ENCODE assay signal across 14 cellular contexts in the genomic region with DNA sequence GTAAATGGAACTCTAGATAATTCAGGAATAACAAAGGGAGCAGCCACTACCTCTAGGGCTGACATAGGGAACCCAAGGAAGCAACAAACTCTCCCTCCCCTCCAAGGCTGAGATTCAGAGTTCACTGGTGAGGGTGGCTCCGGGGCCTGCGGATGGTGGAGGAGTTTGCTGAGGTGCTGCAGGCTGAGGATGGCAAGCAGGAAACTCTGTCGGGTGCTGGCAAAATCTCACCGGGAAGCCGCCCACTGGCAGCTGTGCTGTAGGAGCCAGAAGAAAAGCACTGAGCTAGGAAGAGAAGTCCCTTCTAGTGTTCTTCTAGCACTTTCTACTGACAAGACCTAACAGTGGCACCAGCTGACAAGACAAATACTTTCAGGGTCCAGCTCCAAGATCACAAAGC. TPM values are rescaled to one million over a fixed set of nuclear protein-coding genes. Genes with fewer than 3 reads are reported as not detected.
DNase-seq lines count a peak whose midpoint lies in the region; ATAC-seq, FAIRE-seq and TF ChIP-seq lines count a peak whose summit lies in the region.
"Had no signal": no experiment of that assay in that cellular context is flagged by ENCODE, and none has a peak within 500 bp of the region (broad histone marks: within the 10 kb centered on the region; RNA-seq: fewer than 3 reads in every experiment).

No MANE protein-coding gene starts in this region.

- no peaks in the 10 kb centered on the region for H3K79me1 ChIP-seq in mesenchymal stem cell (replicated peaks; ENCODE audit: low read length, poor library complexity, severe bottlenecking)

- no peak overlapping the region for H2BK120ac ChIP-seq in mesenchymal stem cell (ENCODE audit: low read depth, low read length)

- no peak overlapping the region for H2AFZ ChIP-seq in HepG2 (ENCODE audit: low read length)
- H2AFZ ChIP-seq in mesenchymal stem cell (ENCODE audit: low read depth, low read length) = no peak overlapping the region

- no peaks in the 10 kb centered on the region; a peak in 1 of 5 replicates for H3K27me3 ChIP-seq in HepG2 (ENCODE audit: control insufficient read depth in 1 of 2, insufficient read depth in 2 of 2, low read length in 2 of 2)
- H3K27me3 ChIP-seq in right lobe of liver = no peaks in the 10 kb centered on the region
- no peaks in the 10 kb centered on the region for H3K27me3 ChIP-seq in mesenchymal stem cell (ENCODE audit: control insufficient read depth in 1 of 2, insufficient read depth in 1 of 2, low read length in 2 of 2)
- no peaks in the 10 kb centered on the region for H3K27me3 ChIP-seq in psoas muscle (ENCODE audit: insufficient read depth in 3 of 3, low read length in 2 of 3)
- no peaks in the 10 kb centered on the region for H3K27me3 ChIP-seq in CD8-positive, alpha-beta memory T cell (ENCODE audit: insufficient read depth, low read length, poor library complexity, severe bottlenecking)

- no peak for TF ChIP-seq POLR2A in HepG2 (IDR thresholded peaks at IDR 0.05; ENCODE audit: insufficient read depth in 1 of 2, low read depth in 2 of 2, low read length in 2 of 2)
- TF ChIP-seq POLR2A in right lobe of liver (IDR thresholded peaks at IDR 0.05) = no peak

- in situ Hi-C loops in HepG2 (cut with HindIII; ENCODE audit: extremely low pct_ligation_motif_present, low pct_unique_long_range_greater_than_20kb) = no loop called here

- H2AK5ac ChIP-seq in mesenchymal stem cell (ENCODE audit: low read length, severe bottlenecking) = no peak overlapping the region

- no peak overlapping the region for H3K4ac ChIP-seq in mesenchymal stem cell (ENCODE audit: low read depth in 1 of 2, low read length in 2 of 2)

- POLR2A ChIA-PET in HepG2 (lab: Yijun Ruan, JAX) = interaction anchor here (1.0 to 2.3 kb wide), 2 partner anchors 11 to 17 kb away, joined by 3 to 40 read pairs; a partner anchor contains a TSS
- POLR2A ChIA-PET in CD8-positive, alpha-beta memory T cell (lab: Charles Lee) = no interaction called here
- POLR2A ChIA-PET in naive thymus-derived CD8-positive, alpha-beta T cell (lab: Charles Lee) = interaction anchor here (1.4 kb wide), 1 partner anchor 12 kb away, joined by 6 read pairs; a partner anchor contains a TSS

- no peaks in the 10 kb centered on the region for H3K36me3 ChIP-seq in HepG2 (replicated peaks in 1 of 2; ENCODE audit: control insufficient read depth in 1 of 2, insufficient read depth in 2 of 2, low read length in 2 of 2)
- H3K36me3 ChIP-seq in right lobe of liver = no peaks in the 10 kb centered on the region
- no peaks in the 10 kb centered on the region for H3K36me3 ChIP-seq in mesenchymal stem cell (ENCODE audit: control insufficient read depth in 1 of 2, insufficient read depth in 2 of 2, low read depth in 1 of 2, low read length in 2 of 2)
- no peaks in the 10 kb centered on the region for H3K36me3 ChIP-seq in psoas muscle (ENCODE audit: insufficient read depth in 1 of 2, low read depth in 1 of 2)
- H3K36me3 ChIP-seq in CD8-positive, alpha-beta memory T cell (ENCODE audit: insufficient read depth, low read length) = no peaks in the 10 kb centered on the region

- peaks cover 4 to 8% (median 7%) of the 10 kb centered on the region in 3 donors for H3K4me1 Mint-ChIP-seq in CD8-positive, alpha-beta memory T cell
- H3K4me1 Mint-ChIP-seq in naive thymus-derived CD8-positive, alpha-beta T cell = peaks cover 16 to 23% (median 21%) of the 10 kb centered on the region in 4 donors

- no peak overlapping the region for H2BK12ac ChIP-seq in mesenchymal stem cell (ENCODE audit: low read length in 2 of 2)

- H4K8ac ChIP-seq in mesenchymal stem cell (ENCODE audit: low read length) = no peak overlapping the region

- no peak overlapping the region for H3K9ac ChIP-seq in HepG2 (ENCODE audit: insufficient read depth, low read depth, low read length)
- no peak overlapping the region for H3K9ac ChIP-seq in mesenchymal stem cell (ENCODE audit: low read length)

- H3K14ac ChIP-seq in mesenchymal stem cell (ENCODE audit: low read length in 2 of 2) = no peak overlapping the region

- no peaks in the 10 kb centered on the region for H3K9me3 ChIP-seq in HepG2 (ENCODE audit: low read length)
- no peaks in the 10 kb centered on the region for H3K9me3 ChIP-seq in right lobe of liver
- no peaks in the 10 kb centered on the region for H3K9me3 ChIP-seq in mesenchymal stem cell (ENCODE audit: control insufficient read depth, low read length)
- no peaks in the 10 kb centered on the region for H3K9me3 ChIP-seq in psoas muscle
- no peaks in the 10 kb centered on the region for H3K9me3 ChIP-seq in CD8-positive, alpha-beta memory T cell (ENCODE audit: low read length)

- H3K79me2 ChIP-seq in HepG2 (ENCODE audit: insufficient read depth, low read length) = no peaks in the 10 kb centered on the region

- TF ChIP-seq EP300 in HepG2 (IDR thresholded peaks at IDR 0.05; ENCODE audit: low read depth in 2 of 2, low read length in 2 of 2) (no peak), HepG2 (CRISPR knock-in tag; IDR thresholded peaks at IDR 0.05; ENCODE audit: borderline replicate concordance) (no peak)

- no peak overlapping the region for H3K4me3 ChIP-seq in HepG2 (replicated peaks in 1 of 3; ENCODE audit: insufficient read depth in 1 of 3, low read depth in 2 of 3, low read length in 3 of 3)
- H3K4me3 ChIP-seq in right lobe of liver = no peak overlapping the region
- no peak overlapping the region for H3K4me3 ChIP-seq in mesenchymal stem cell (ENCODE audit: insufficient read depth in 1 of 2, low read depth in 1 of 2, low read length in 2 of 2)
- no peak overlapping the region for H3K4me3 ChIP-seq in psoas muscle
- H3K4me3 ChIP-seq in CD8-positive, alpha-beta memory T cell (ENCODE audit: low read length) = no peak overlapping the region

- no peaks in the 10 kb centered on the region for H4K20me1 ChIP-seq in HepG2 (ENCODE audit: insufficient read depth, low read length)

- H2BK15ac ChIP-seq in mesenchymal stem cell (ENCODE audit: low read depth, poor library complexity, severe bottlenecking) = no peak overlapping the region

- intact Hi-C loops in HepG2 (cut with micrococcal nuclease; ENCODE audit: unreplicated experiment) (loop anchor here (1.0 kb wide), 1 partner anchor 11 kb away; no protein-coding TSS in a partner anchor), right lobe of liver (cut with DNase I) (no loop called here), psoas muscle (cut with DNase I) (loop anchor here in 1 of 2 donors (5.0 kb wide), 1 partner anchor 48 kb away; no protein-coding TSS in a partner anchor)

- no peak overlapping the region for H2BK5ac ChIP-seq in mesenchymal stem cell (ENCODE audit: low read depth, low read length, poor library complexity, severe bottlenecking)

- H3K27ac Mint-ChIP-seq in CD8-positive, alpha-beta memory T cell = no peak overlapping the region
- H3K27ac Mint-ChIP-seq in naive thymus-derived CD8-positive, alpha-beta T cell = no peak overlapping the region
- H3K27ac Mint-ChIP-seq: HFFc6 had no signal

- no peak overlapping the region for H3K4me2 ChIP-seq in HepG2 (ENCODE audit: low read depth, low read length)
- no peak overlapping the region for H3K4me2 ChIP-seq in mesenchymal stem cell (ENCODE audit: low read length, poor library complexity, severe bottlenecking)

- BruUV-seq in HepG2 (replicated peaks; lab: Mats Ljungman, UMichigan) = no TSS peak

- H3K27ac ChIP-seq in HepG2 (ENCODE audit: extremely low read length, insufficient read depth, low read length) (no peak overlapping the region), right lobe of liver (no peak overlapping the region), mesenchymal stem cell (ENCODE audit: low read length, poor library complexity, severe bottlenecking) (no peak overlapping the region), psoas muscle (peak overlapping the region; percentile 77)
- no peak overlapping the region for H3K27ac ChIP-seq in CD8-positive, alpha-beta memory T cell (ENCODE audit: low read depth, low read length)
- H3K27ac ChIP-seq: 22Rv1 had no signal

- peak overlapping the region; percentile 26 to 34 for H3K18ac ChIP-seq in mesenchymal stem cell (ENCODE audit: low read depth in 1 of 2, low read length in 2 of 2)

- H3K4me3 Mint-ChIP-seq in CD8-positive, alpha-beta memory T cell = peak overlapping the region in 1 of 7 donors; percentile 47
- no peak overlapping the region for H3K4me3 Mint-ChIP-seq in naive thymus-derived CD8-positive, alpha-beta T cell
- H3K4me3 Mint-ChIP-seq: HFFc6 had no signal

- 50% methylated on average over 5 of the region's 5 CpGs for WGBS in HepG2 (ENCODE audit: low lambda C conversion rate)
- 0% methylated on average over 1 of the region's 5 CpGs for WGBS in right lobe of liver (ENCODE audit: insufficient coverage, low coverage, low lambda C conversion rate, missing lambda C conversion rate)
- 77% methylated on average over 5 of the region's 5 CpGs for WGBS in mesenchymal stem cell
- 61 to 71% (median 70%) methylated on average over 5 of the region's 5 CpGs for WGBS in psoas muscle, 3 donors

- ATAC-seq in HepG2 = no peak
- ATAC-seq in right lobe of liver = no peak
- ATAC-seq in psoas muscle = no peak
- no peak for ATAC-seq in naive thymus-derived CD8-positive, alpha-beta T cell

- H4K91ac ChIP-seq in mesenchymal stem cell (ENCODE audit: low read length) = no peak overlapping the region

- no peak for FAIRE-seq in HepG2 (lab: Jason Lieb, UNC)
- FAIRE-seq: GM19239 had no signal

- H3K23ac ChIP-seq in mesenchymal stem cell (ENCODE audit: low read length in 2 of 2) = no peak overlapping the region

- no peaks in the 10 kb centered on the region for H3K9me3 Mint-ChIP-seq in CD8-positive, alpha-beta memory T cell
- H3K9me3 Mint-ChIP-seq in naive thymus-derived CD8-positive, alpha-beta T cell = no peaks in the 10 kb centered on the region
- H3K9me3 Mint-ChIP-seq: HFFc6 had no signal

- peaks cover 8 to 23% of the 10 kb centered on the region in 2 donors for H3K27me3 Mint-ChIP-seq in CD8-positive, alpha-beta memory T cell
- no peaks in the 10 kb centered on the region for H3K27me3 Mint-ChIP-seq in naive thymus-derived CD8-positive, alpha-beta T cell

- peaks cover 0 to 2% (median 1%) of the 10 kb centered on the region in 3 donors for H3K36me3 Mint-ChIP-seq in CD8-positive, alpha-beta memory T cell
- H3K36me3 Mint-ChIP-seq in naive thymus-derived CD8-positive, alpha-beta T cell = no peaks in the 10 kb centered on the region

- no peak for TF ChIP-seq RAD21 in HepG2 (CRISPR knock-in tag; IDR thresholded peaks at IDR 0.05)

- CTCF ChIA-PET in HepG2 (lab: Yijun Ruan, JAX; ENCODE audit: low intra/inter-chr PET ratio, low total read pairs) = no interaction called here
- CTCF ChIA-PET in CD8-positive, alpha-beta memory T cell (lab: Charles Lee) = no interaction called here

- H3K4me1 ChIP-seq in HepG2 (ENCODE audit: insufficient read depth, low read length) (peaks cover 25% of the 10 kb centered on the region), right lobe of liver (peaks cover 0 to 11% (median 4%) of the 10 kb centered on the region in 4 donors), mesenchymal stem cell (ENCODE audit: control insufficient read depth, insufficient read depth, low read depth, low read length) (peaks cover 3% of the 10 kb centered on the region), psoas muscle (peaks cover 13% of the 10 kb centered on the region)
- peaks cover 4% of the 10 kb centered on the region for H3K4me1 ChIP-seq in CD8-positive, alpha-beta memory T cell (ENCODE audit: insufficient read depth, low read length)

- DNase-seq in HepG2 (ENCODE audit: low spot score) (no peak), right lobe of liver (no peak), mesenchymal stem cell (no peak), psoas muscle (no peak), NCI-H1436 treated with DMSO at 0.1 percent for 48 hours (lab: John Stamatoyannopoulos, UW) (no peak)
- no peak for DNase-seq in CD8-positive, alpha-beta memory T cell
- DNase-seq in naive thymus-derived CD8-positive, alpha-beta T cell = no peak
- DNase-seq: DMS53, HFFc6 had no signal

- TF ChIP-seq CTCF in HepG2 (CRISPR knock-in tag; IDR thresholded peaks at IDR 0.05) (no peak), right lobe of liver (IDR thresholded peaks at IDR 0.05) (no peak), psoas muscle (IDR thresholded peaks at IDR 0.05) (no peak)

RNA-seq across cellular contexts. Expression of a gene that starts 12.5 kb away (rescaled TPM):
- 34.1 and 42.7 TPM in 2 replicates for total RNA-seq in HepG2 (2016; rRNA removed; fragmentation: Illumina TruSeq; extraction: Trizol)
- total RNA-seq in HepG2 (2016; cell fraction: cytosol; rRNA removed; fragmentation: Illumina TruSeq; extraction: Trizol; ENCODE audit: low read depth) = 15.3 and 15.6 TPM in 2 replicates
- 29.0 and 39.0 TPM in 2 replicates for total RNA-seq in HepG2 (2016; cell fraction: insoluble cytoplasmic fraction; rRNA removed; fragmentation: Illumina TruSeq; extraction: Trizol)
- 16.2 and 18.8 TPM in 2 replicates for total RNA-seq in HepG2 (2016; cell fraction: membrane; rRNA removed; fragmentation: Illumina TruSeq; extraction: Trizol)
- total RNA-seq in HepG2 (2016; cell fraction: nucleus; rRNA removed; fragmentation: Illumina TruSeq; extraction: Trizol) = 32.7 and 34.7 TPM in 2 replicates
- 35.2 and 36.1 TPM in 2 replicates for polyA plus RNA-seq in HepG2 (2011; rRNA removed)
- polyA plus RNA-seq in HepG2 (2011; cell fraction: cytosol; rRNA removed) = 21.6 and 34.6 TPM in 2 replicates
- polyA plus RNA-seq in HepG2 (2011; cell fraction: nucleus; rRNA removed) = 105 and 120 TPM in 2 replicates
- polyA plus RNA-seq in HepG2 (2012) = 24.0 and 29.7 TPM in 2 replicates
- polyA plus RNA-seq in HepG2 (2016; cell fraction: cytosol; fragmentation: Illumina TruSeq; extraction: Trizol; ENCODE audit: low read depth) = 20.5 and 22.5 TPM in 2 replicates
- 34.1 and 36.9 TPM in 2 replicates for polyA plus RNA-seq in HepG2 (2016; cell fraction: insoluble cytoplasmic fraction; fragmentation: Illumina TruSeq; extraction: Trizol; ENCODE audit: low read depth)
- 23.2 and 26.6 TPM in 2 replicates for polyA plus RNA-seq in HepG2 (2016; cell fraction: membrane; fragmentation: Illumina TruSeq; extraction: Trizol; ENCODE audit: low read depth)
- polyA plus RNA-seq in HepG2 (2016; cell fraction: nucleus; fragmentation: Illumina TruSeq; extraction: Trizol; ENCODE audit: insufficient read depth, low read depth) = 70.0 and 73.3 TPM in 2 replicates
- polyA minus RNA-seq in HepG2 (2011; rRNA and poly(A)+ RNA removed; ENCODE audit: low replicate concordance) = 0.28 and 57.0 TPM in 2 replicates
- polyA minus RNA-seq in HepG2 (2011; cell fraction: cytosol; rRNA and poly(A)+ RNA removed) = 15.6 and 18.8 TPM in 2 replicates
- 34.4 and 36.6 TPM in 2 replicates for polyA minus RNA-seq in HepG2 (2011; cell fraction: nucleus; rRNA and poly(A)+ RNA removed)
- total RNA-seq in right lobe of liver = 100 to 1,000 TPM in 3 of 6 experiments, 10 to 100 TPM in 3; 60.7 to 187 (median 114) TPM
- 1.9 TPM for polyA plus RNA-seq in mesenchymal stem cell (2013, experiment 1 of 2)
- 1.8 TPM for polyA plus RNA-seq in mesenchymal stem cell (2013, experiment 2 of 2)
- 1 to 10 TPM in 3 of 4 donors, under 1 TPM in 1; 0.78 to 4.9 (median 1.9) TPM for total RNA-seq in psoas muscle
- under 1 TPM; 0.78 to 0.93 (median 0.80) TPM for polyA plus RNA-seq in psoas muscle
- total RNA-seq in CD8-positive, alpha-beta memory T cell = under 1 TPM; 0.27 to 0.35 TPM
- not detected for polyA plus RNA-seq in CD8-positive, alpha-beta memory T cell
- under 1 TPM; 0.31 to 0.80 TPM for total RNA-seq in naive thymus-derived CD8-positive, alpha-beta T cell
- under 1 TPM; 0.25 to 0.80 (median 0.47) TPM for polyA plus RNA-seq in naive thymus-derived CD8-positive, alpha-beta T cell
- total RNA-seq: H4 had no signal

RNA-seq across cellular contexts. Expression of a gene that starts 41.0 kb away (rescaled TPM):
- total RNA-seq in HepG2 (2016; rRNA removed; fragmentation: Illumina TruSeq; extraction: Trizol) (6.5 and 8.0 TPM in 2 replicates), right lobe of liver (10 to 100 TPM in 3 of 6 experiments, 1 to 10 TPM in 3; 5.3 to 29.4 (median 10.7) TPM), psoas muscle (1 to 10 TPM in 1 of 4 donors, under 1 TPM in 3; 0.19 to 1.2 (median 0.26) TPM)
- 0.40 and 0.97 TPM in 2 replicates for total RNA-seq in HepG2 (2016; cell fraction: cytosol; rRNA removed; fragmentation: Illumina TruSeq; extraction: Trizol; ENCODE audit: low read depth)
- 5.2 and 7.1 TPM in 2 replicates for total RNA-seq in HepG2 (2016; cell fraction: insoluble cytoplasmic fraction; rRNA removed; fragmentation: Illumina TruSeq; extraction: Trizol)
- total RNA-seq in HepG2 (2016; cell fraction: membrane; rRNA removed; fragmentation: Illumina TruSeq; extraction: Trizol) = 2.6 TPM in 2 replicates
- total RNA-seq in HepG2 (2016; cell fraction: nucleus; rRNA removed; fragmentation: Illumina TruSeq; extraction: Trizol) = 6.6 and 6.8 TPM in 2 replicates
- polyA plus RNA-seq in HepG2 (2011; rRNA removed) (9.0 and 11.3 TPM in 2 replicates), psoas muscle (under 1 TPM; 0.04 to 0.35 (median 0.16) TPM)
- 4.6 and 5.3 TPM in 2 replicates for polyA plus RNA-seq in HepG2 (2011; cell fraction: cytosol; rRNA removed)
- polyA plus RNA-seq in HepG2 (2011; cell fraction: nucleus; rRNA removed) = 50.2 and 58.5 TPM in 2 replicates
- 7.4 and 10.0 TPM in 2 replicates for polyA plus RNA-seq in HepG2 (2012)
- 0.54 and 0.68 TPM in 2 replicates for polyA plus RNA-seq in HepG2 (2016; cell fraction: cytosol; fragmentation: Illumina TruSeq; extraction: Trizol; ENCODE audit: low read depth)
- 6.9 and 8.9 TPM in 2 replicates for polyA plus RNA-seq in HepG2 (2016; cell fraction: insoluble cytoplasmic fraction; fragmentation: Illumina TruSeq; extraction: Trizol; ENCODE audit: low read depth)
- 1.8 and 2.0 TPM in 2 replicates for polyA plus RNA-seq in HepG2 (2016; cell fraction: membrane; fragmentation: Illumina TruSeq; extraction: Trizol; ENCODE audit: low read depth)
- 29.7 and 30.8 TPM in 2 replicates for polyA plus RNA-seq in HepG2 (2016; cell fraction: nucleus; fragmentation: Illumina TruSeq; extraction: Trizol; ENCODE audit: insufficient read depth, low read depth)
- 18.1 TPM in 1 of 2 replicates, not detected in the other for polyA minus RNA-seq in HepG2 (2011; rRNA and poly(A)+ RNA removed; ENCODE audit: low replicate concordance)
- polyA minus RNA-seq in HepG2 (2011; cell fraction: cytosol; rRNA and poly(A)+ RNA removed) = 4.5 and 5.7 TPM in 2 replicates
- polyA minus RNA-seq in HepG2 (2011; cell fraction: nucleus; rRNA and poly(A)+ RNA removed) = 7.3 and 8.8 TPM in 2 replicates
- 0.33 TPM for polyA plus RNA-seq in mesenchymal stem cell (2013, experiment 1 of 2)
- 0.21 TPM for polyA plus RNA-seq in mesenchymal stem cell (2013, experiment 2 of 2)
- under 1 TPM in 1 of 2 experiments, not detected in 1; 0.11 TPM for total RNA-seq in CD8-positive, alpha-beta memory T cell
- polyA plus RNA-seq in CD8-positive, alpha-beta memory T cell = 0.15 TPM
- under 1 TPM in 1 of 2 experiments, not detected in 1; 0.22 TPM for total RNA-seq in naive thymus-derived CD8-positive, alpha-beta T cell
- polyA plus RNA-seq in naive thymus-derived CD8-positive, alpha-beta T cell = under 1 TPM in 2 of 3 donors, not detected in 1; 0.20 to 0.22 TPM
- total RNA-seq: H4, HFFc6, IMR-90 had no signal
- polyA plus RNA-seq: BJ, IMR-90 had no signal
